ENCODE assay signal across 13 cellular contexts in the genomic region with DNA sequence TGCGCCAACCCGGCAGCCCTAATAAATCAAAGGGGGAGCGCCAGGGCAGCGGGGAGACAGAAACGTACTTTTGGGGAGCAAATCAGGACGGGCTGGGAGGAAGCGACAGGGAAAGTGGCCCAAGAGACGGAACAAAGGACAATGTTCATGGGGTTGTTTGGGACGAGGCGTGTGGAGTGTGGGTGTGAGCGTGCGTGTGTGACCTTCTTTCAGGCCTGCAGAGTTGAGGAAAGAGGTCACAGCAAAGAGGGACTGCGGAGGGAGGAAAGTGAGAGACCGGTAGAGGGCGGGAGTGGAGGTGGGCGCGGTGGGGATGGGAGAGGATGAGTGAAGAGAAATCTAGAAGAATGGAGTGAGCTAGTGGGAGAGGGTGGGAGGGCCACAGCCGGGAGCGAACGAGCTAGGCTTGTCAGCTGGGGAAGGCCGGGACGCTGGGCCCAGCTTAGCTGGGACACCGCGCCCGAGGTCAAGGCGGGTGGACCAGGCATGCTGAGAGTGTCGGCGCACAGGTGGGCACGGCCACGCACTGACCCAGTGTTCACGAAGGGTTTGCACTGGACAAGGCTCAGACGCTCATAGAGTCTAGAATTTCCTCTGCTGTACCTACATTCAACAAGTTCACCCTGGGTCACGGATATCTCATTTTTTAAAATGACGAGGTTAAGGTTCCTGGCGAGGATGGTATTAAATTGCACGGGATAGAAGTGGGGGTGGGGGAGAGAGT. TPM values are rescaled to one million over a fixed set of nuclear protein-coding genes. Genes with fewer than 3 reads are reported as not detected.
DNase-seq lines count a peak whose midpoint lies in the region; FAIRE-seq and TF ChIP-seq lines count a peak whose summit lies in the region.
"Had no signal": no experiment of that assay in that cellular context is flagged by ENCODE, and none has a peak within 500 bp of the region (broad histone marks: within the 10 kb centered on the region; RNA-seq: fewer than 3 reads in every experiment).

No MANE protein-coding gene starts in this region.

- H3K27me3 ChIP-seq in CD4-positive, alpha-beta memory T cell (ENCODE audit: insufficient read depth, low read length): peaks cover 65% of the 10 kb centered on the region

- DNase-seq in CD4-positive, alpha-beta memory T cell: no peak
- DNase-seq in foreskin fibroblast (no peak), progenitor cell of endocrine pancreas (ENCODE audit: low spot score, unreplicated experiment) (no peak), HT-29 (ENCODE audit: low spot score) (no peak), NCI-H1436 treated with DMSO at 0.1 percent for 48 hours (lab: John Stamatoyannopoulos, UW) (no peak), DMS 273 (lab: John Stamatoyannopoulos, UW; ENCODE audit: unreplicated experiment) (no peak), D721Med (ENCODE audit: insufficient read length, low spot score) (no peak)
- DNase-seq: effector memory CD8-positive, alpha-beta T cell; GDM1; natural killer cell; NCI-H2029 had no signal

- intact Hi-C loops in CD4-positive, alpha-beta memory T cell (cut with micrococcal nuclease): no loop called here

- peaks cover 0 to 58% (median 36%) of the 10 kb centered on the region in 8 donors for H3K9me3 Mint-ChIP-seq in CD4-positive, alpha-beta memory T cell
- H3K9me3 Mint-ChIP-seq in IgD-negative memory B cell (peaks cover 0 to 5% (median 0%) of the 10 kb centered on the region in 3 donors), progenitor cell of endocrine pancreas (ENCODE audit: low read depth) (no peaks in the 10 kb centered on the region)

- peaks cover 1 to 11% (median 4%) of the 10 kb centered on the region in 4 donors for H3K4me1 Mint-ChIP-seq in CD4-positive, alpha-beta memory T cell
- H3K4me1 Mint-ChIP-seq in IgD-negative memory B cell: peaks cover 0 to 8% (median 4%) of the 10 kb centered on the region in 3 donors
- peaks cover 38% of the 10 kb centered on the region for H3K4me1 Mint-ChIP-seq in progenitor cell of endocrine pancreas (ENCODE audit: low read depth)
- H3K4me1 Mint-ChIP-seq: activated T-helper 17 cell treated with anti-CD3 and anti-CD28 coated beads, Interleukin-2, amount 50 U/mL, for 72 hours; natural killer cell had no signal

- H3K4me1 ChIP-seq in CD4-positive, alpha-beta memory T cell (ENCODE audit: insufficient read depth, low read length): no peaks in the 10 kb centered on the region

- TF ChIP-seq CTCF in foreskin fibroblast (IDR thresholded peaks at IDR 0.05; ENCODE audit: low read depth, low read length) (peak; percentile 4), progenitor cell of endocrine pancreas (IDR thresholded peaks at IDR 0.05; ENCODE audit: unreplicated experiment) (peak; percentile 30), D721Med (IDR thresholded peaks at IDR 0.05; ENCODE audit: insufficient read depth, missing control alignments) (no peak)

- no peaks in the 10 kb centered on the region for H3K9me3 ChIP-seq in CD4-positive, alpha-beta memory T cell (ENCODE audit: control insufficient read depth in 1 of 2, low read length in 2 of 2)

- no peaks in the 10 kb centered on the region for H3K36me3 ChIP-seq in CD4-positive, alpha-beta memory T cell (ENCODE audit: insufficient read depth, low read length)

- CTCF ChIA-PET in CD4-positive, alpha-beta memory T cell (lab: Charles Lee; ENCODE audit: partially characterized antibody): no interaction called here

- H3K27ac ChIP-seq in CD4-positive, alpha-beta memory T cell (ENCODE audit: low read depth, low read length): no peak overlapping the region

- POLR2A ChIA-PET in CD4-positive, alpha-beta memory T cell (lab: Charles Lee; ENCODE audit: partially characterized antibody): no interaction called here

- peak overlapping the region in 3 of 8 donors; percentile 5 to 58 (median 25) for H3K4me3 Mint-ChIP-seq in CD4-positive, alpha-beta memory T cell
- peak overlapping the region in 2 of 4 donors; percentile 6 to 45 for H3K4me3 Mint-ChIP-seq in IgD-negative memory B cell
- H3K4me3 Mint-ChIP-seq in progenitor cell of endocrine pancreas (ENCODE audit: low read depth): peak overlapping the region; percentile 67
- H3K4me3 Mint-ChIP-seq: activated T-helper 17 cell treated with anti-CD3 and anti-CD28 coated beads, Interleukin-2, amount 50 U/mL, for 72 hours; effector memory CD8-positive, alpha-beta T cell; natural killer cell had no signal

- H3K36me3 Mint-ChIP-seq in CD4-positive, alpha-beta memory T cell: peaks cover 0 to 2% of the 10 kb centered on the region in 2 donors
- H3K36me3 Mint-ChIP-seq in IgD-negative memory B cell: no peaks in the 10 kb centered on the region
- H3K36me3 Mint-ChIP-seq in progenitor cell of endocrine pancreas (ENCODE audit: insufficient read depth): no peaks in the 10 kb centered on the region

- H3K27ac Mint-ChIP-seq in CD4-positive, alpha-beta memory T cell: peak overlapping the region in 4 of 7 donors; percentile 17 to 81 (median 36)
- peak overlapping the region in 2 of 3 donors; percentile 63 to 74 for H3K27ac Mint-ChIP-seq in IgD-negative memory B cell
- peak overlapping the region; percentile 56 for H3K27ac Mint-ChIP-seq in progenitor cell of endocrine pancreas
- H3K27ac Mint-ChIP-seq: activated T-helper 17 cell treated with anti-CD3 and anti-CD28 coated beads, Interleukin-2, amount 50 U/mL, for 72 hours; effector memory CD8-positive, alpha-beta T cell; natural killer cell had no signal

- H3K4me3 ChIP-seq in CD4-positive, alpha-beta memory T cell (ENCODE audit: low read length in 2 of 2): no peak overlapping the region
- peak overlapping the region; percentile 57 to 78 for H3K4me3 ChIP-seq in foreskin fibroblast (ENCODE audit: low read depth in 1 of 2, low read length in 2 of 2)

- peaks cover 61 to 70% of the 10 kb centered on the region in 2 donors for H3K27me3 Mint-ChIP-seq in CD4-positive, alpha-beta memory T cell
- H3K27me3 Mint-ChIP-seq in IgD-negative memory B cell: peaks cover 78% of the 10 kb centered on the region
- peaks cover 95% of the 10 kb centered on the region for H3K27me3 Mint-ChIP-seq in progenitor cell of endocrine pancreas

- no peak for FAIRE-seq in D721Med (lab: Jason Lieb, UNC)

RNA-seq across cellular contexts. Expression of gene PITX2, which starts 14.7 kb away (rescaled TPM):
- not detected for total RNA-seq in CD4-positive, alpha-beta memory T cell
- not detected for polyA plus RNA-seq in CD4-positive, alpha-beta memory T cell
- polyA plus RNA-seq in IgD-negative memory B cell: not detected
- total RNA-seq in progenitor cell of endocrine pancreas: 5.3 and 7.4 TPM in 2 replicates
- 8.6 and 10.3 TPM in 2 replicates for total RNA-seq in HT-29 (2014; rRNA removed; shearing (Covaris generic))
- total RNA-seq: natural killer cell had no signal

Comparison
In these comparisons a context has a peak if more than half of its experiments do, and no peak if none do; other contexts are left out.
1. H3K4me3 ChIP-seq: peak in foreskin fibroblast (2 of 2); none in CD4-positive, alpha-beta memory T cell (0 of 2).
2. Peak in every context shown above with its lines, with median percentiles within 50 percentile points of each other: H3K27ac Mint-ChIP-seq.